In the genomic region with DNA sequence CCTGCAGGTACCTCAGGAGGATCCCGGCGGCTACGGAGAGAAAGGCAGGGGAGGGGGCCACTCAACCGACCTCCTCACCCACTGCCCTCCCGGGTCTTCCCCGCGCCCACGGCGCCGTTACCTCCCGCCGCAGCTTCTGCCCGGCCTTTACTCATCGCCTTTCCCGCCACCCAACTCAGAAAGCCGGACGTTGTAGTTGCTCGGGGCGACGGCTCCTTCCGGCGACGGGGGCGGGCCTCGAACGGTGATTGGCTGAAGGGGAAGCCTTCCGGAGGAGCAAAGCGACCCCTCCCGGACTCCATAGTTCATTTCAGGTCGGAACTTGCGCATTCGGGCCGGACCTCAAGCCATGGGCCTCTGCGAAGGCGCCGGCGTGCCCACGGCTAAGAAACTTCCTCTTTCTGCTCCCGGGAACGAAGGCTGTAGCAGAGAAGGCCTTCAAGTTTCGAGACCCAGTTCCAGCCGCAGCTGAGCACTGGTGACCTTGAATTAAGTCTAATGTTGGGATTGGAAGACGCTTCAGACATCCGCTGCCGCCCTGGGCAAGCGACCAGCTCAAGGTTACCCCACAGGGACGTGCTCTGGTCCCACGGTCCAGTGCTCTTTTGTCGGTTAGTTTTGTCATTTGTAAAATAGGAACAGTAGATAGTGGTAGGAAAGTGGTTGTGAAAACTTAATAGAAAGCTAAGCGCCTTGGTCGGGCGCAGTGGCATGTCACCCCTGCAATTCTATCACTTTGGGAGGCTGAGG, we compare ENCODE assay signal across 8 cellular contexts. TPM values are rescaled to one million over a fixed set of nuclear protein-coding genes. Genes with fewer than 3 reads are reported as not detected.
DNase-seq lines count a peak whose midpoint lies in the region; ATAC-seq and TF ChIP-seq lines count a peak whose summit lies in the region.

Gene PSMC3IP, minus strand, starts transcription at position 198 of the 750 bp plus-strand sequence. Its CDS starts 43 bp downstream, at position 155.

- H3K27me3 ChIP-seq in PC-9 (ENCODE audit: insufficient read depth, low read depth) = no peaks in the 10 kb centered on the region

- no peaks in the 10 kb centered on the region for H4K20me1 ChIP-seq in PC-9 (ENCODE audit: insufficient read depth)

- peaks cover 56% of the 10 kb centered on the region for H3F3A ChIP-seq in PC-9 (ENCODE audit: insufficient read depth, low read depth)

- peaks cover 21% of the 10 kb centered on the region for H3K79me2 ChIP-seq in PC-9 (ENCODE audit: low read depth)

- intact Hi-C loops in PC-9 (cut with micrococcal nuclease; ENCODE audit: unreplicated experiment) = loop anchor here (1.0 to 5.0 kb wide), 4 partner anchors 102 to 360 kb away; partner anchors contain the start of gene BECN1

- peak within 1 kb of the TSS; percentile 97 for H3K4me2 ChIP-seq in PC-9

- peak; percentile 97 for DNase-seq in DMS53 treated with DMSO at 0.1 percent for 48 hours (lab: John Stamatoyannopoulos, UW; ENCODE audit: unreplicated experiment)
- DNase-seq in KG1 (lab: John Stamatoyannopoulos, UW) = peak; percentile 86
- peak; percentile 84 to 91 for DNase-seq in PC-9
- DNase-seq in activated T-cell treated with anti-CD3 and anti-CD28 coated beads for 48 hours (ENCODE audit: low read depth) = peak; percentile 94
- peak; percentile 59 for DNase-seq in epithelial cell of proximal tubule (ENCODE audit: low read depth)
- DNase-seq in mucosa of gallbladder (ENCODE audit: low spot score) = peak; percentile 96
- DNase-seq in stimulated activated CD8-positive, alpha-beta memory T cell treated with anti-CD3 and anti-CD28 coated beads, Interleukin-4, amount 100 ng/mL, for 24 hours (ENCODE audit: low read depth) = peak; percentile 92

- peak; percentile 63 for ATAC-seq in GM21576 (IDR thresholded peaks at IDR 0.05; ENCODE audit: unreplicated experiment)

- peaks cover 15% of the 10 kb centered on the region; the same call in 1 of the 2 replicates for H3K36me3 ChIP-seq in PC-9 (ENCODE audit: low read depth)

- peaks cover 17% of the 10 kb centered on the region; the same call in 1 of the 2 replicates for H3K4me1 ChIP-seq in PC-9 (replicated peaks; ENCODE audit: insufficient read depth)

- H3K9me2 ChIP-seq in PC-9 (ENCODE audit: insufficient read depth) = no peaks in the 10 kb centered on the region

- H3K27ac ChIP-seq in PC-9 = peak within 1 kb of the TSS; percentile 31

- TF ChIP-seq CTCF in PC-9 (conservative IDR thresholded peaks at IDR 0.05) (peak; percentile 53), epithelial cell of proximal tubule (conservative IDR thresholded peaks at IDR 0.05; ENCODE audit: low read depth, low read length) (peak; percentile 49)

- POLR2A ChIA-PET in PC-9 (lab: Charles Lee; ENCODE audit: unreplicated experiment) = interaction anchor here (0.6 to 1.1 kb wide), 8 partner anchors 10 to 509 kb away, joined by 3 to 8 read pairs (median 4); no protein-coding TSS in a partner anchor

- BruUV-seq in PC-9 (replicated peaks; lab: Mats Ljungman, UMichigan) = TSS peak; percentile 64

- CTCF ChIA-PET in PC-9 (lab: Charles Lee) = interaction anchor here (0.5 to 2.1 kb wide), 17 partner anchors 10 to 561 kb away, joined by 3 to 12 read pairs (median 4); partner anchors contain the start of genes BECN1 and PLEKHH3

- peak within 1 kb of the TSS; percentile 96 for H2AFZ ChIP-seq in PC-9

- no peaks in the 10 kb centered on the region for H3K9me3 ChIP-seq in PC-9 (ENCODE audit: insufficient read depth, low read depth)

- H3K4me3 ChIP-seq in PC-9 (peak within 1 kb of the TSS; percentile 94), epithelial cell of proximal tubule (ENCODE audit: low read depth, low read length) (peak within 1 kb of the TSS; percentile 98)

RNA-seq across cellular contexts. Expression of gene PSMC3IP, which starts in this region (rescaled TPM):
- total RNA-seq in PC-9 (2021) = 10.2 and 13.4 TPM in 2 replicates
- 23.8 and 25.9 TPM in 2 replicates for total RNA-seq in epithelial cell of proximal tubule
- total RNA-seq in mucosa of gallbladder = 5.1 TPM

Comparison
In these comparisons a context has a peak if more than half of its experiments do, and no peak if none do; other contexts are left out.
1. Peak in every context shown above with its lines: DNase-seq, ATAC-seq, H3K4me3 ChIP-seq and H3K27ac ChIP-seq.